1 cellular context compared by ENCODE assay signal in genomic region chr5:154754460-154755360, GRCh38.
A peak's percentile ranks its signal among the peaks of the same experiment; 100 is the strongest.
TF ChIP-seq lines count a peak whose summit lies in the region.

No MANE protein-coding gene starts in this region.

TF ChIP-seq in HepG2, 621 proteins besides CTCF, POLR2A, EP300 and RAD21 (continued from another document and continues in another):
- TF ChIP-seq ZNF770 (CRISPR knock-in tag; IDR thresholded peaks at IDR 0.05) = peak; percentile 60
- TF ChIP-seq ZNF674 (CRISPR knock-in tag; IDR thresholded peaks at IDR 0.05; ENCODE audit: low read depth) = no peak
- no peak for TF ChIP-seq ZNF30 (CRISPR knock-in tag; IDR thresholded peaks at IDR 0.05)
- TF ChIP-seq GATA4 (IDR thresholded peaks at IDR 0.05; ENCODE audit: borderline replicate concordance, low read depth) = no peak
- TF ChIP-seq ZNF597 (CRISPR knock-in tag; IDR thresholded peaks at IDR 0.05) = no peak
- no peak; the same call in 1 of the 2 replicates for TF ChIP-seq ZNF784 (CRISPR knock-in tag; IDR thresholded peaks at IDR 0.05; ENCODE audit: borderline replicate concordance)
- no peak for TF ChIP-seq ZNF296 (CRISPR knock-in tag; conservative IDR thresholded peaks at IDR 0.05)
- peak; percentile 20; the same call in 1 of the 2 replicates for TF ChIP-seq HES4 (CRISPR knock-in tag; IDR thresholded peaks at IDR 0.05; ENCODE audit: borderline replicate concordance)
- TF ChIP-seq MED8 (CRISPR knock-in tag; IDR thresholded peaks at IDR 0.05; ENCODE audit: insufficient replicate concordance) = no peak
- 0 out of 2 replicates have a peak, but pooled peaks have one; percentile 20 for TF ChIP-seq ZNF362 (CRISPR knock-in tag; IDR thresholded peaks at IDR 0.05; ENCODE audit: borderline replicate concordance)
- TF ChIP-seq ZNF101 (CRISPR knock-in tag; IDR thresholded peaks at IDR 0.05; ENCODE audit: borderline replicate concordance, low read depth) = no peak
- peak; percentile 86 for TF ChIP-seq ARID5B (CRISPR knock-in tag; IDR thresholded peaks at IDR 0.05)
- no peak for TF ChIP-seq NCOR1 (IDR thresholded peaks at IDR 0.05; ENCODE audit: borderline replicate concordance, low read length)
- no peak for TF ChIP-seq PLSCR1 (CRISPR knock-in tag; IDR thresholded peaks at IDR 0.05; ENCODE audit: borderline replicate concordance)
- TF ChIP-seq MAX (IDR thresholded peaks at IDR 0.05) = peak; percentile 99
- no peak for TF ChIP-seq MAF1 (CRISPR knock-in tag; IDR thresholded peaks at IDR 0.05; ENCODE audit: borderline replicate concordance)
- TF ChIP-seq ZNF160 (CRISPR knock-in tag; IDR thresholded peaks at IDR 0.05) = 0 out of 2 replicates have a peak, but pooled peaks have one; percentile 31
- no peak for TF ChIP-seq ZNF326 (CRISPR knock-in tag; IDR thresholded peaks at IDR 0.05; ENCODE audit: borderline replicate concordance)
- peak; percentile 56; the same call in 1 of the 2 replicates for TF ChIP-seq HINFP (CRISPR knock-in tag; IDR thresholded peaks at IDR 0.05; ENCODE audit: low read depth)
- TF ChIP-seq ZBTB7A (CRISPR knock-in tag; IDR thresholded peaks at IDR 0.05) = peak; percentile 92
- TF ChIP-seq ZFP41 (CRISPR knock-in tag; IDR thresholded peaks at IDR 0.05; ENCODE audit: borderline replicate concordance) = no peak
- TF ChIP-seq ZNF44 (CRISPR knock-in tag; IDR thresholded peaks at IDR 0.05) = no peak
- no peak for TF ChIP-seq HBP1 (CRISPR knock-in tag; IDR thresholded peaks at IDR 0.05; ENCODE audit: low read depth)
- TF ChIP-seq RARG (CRISPR knock-in tag; IDR thresholded peaks at IDR 0.05; ENCODE audit: low read depth) = no peak
- TF ChIP-seq ARNTL (CRISPR knock-in tag; IDR thresholded peaks at IDR 0.05) = peak; percentile 96
- TF ChIP-seq DMTF1 (CRISPR knock-in tag; IDR thresholded peaks at IDR 0.05) = 0 out of 2 replicates have a peak, but pooled peaks have one; percentile 22
- no peak for TF ChIP-seq ZNF496 (CRISPR knock-in tag; IDR thresholded peaks at IDR 0.05; ENCODE audit: insufficient replicate concordance)
- TF ChIP-seq ZNF354B (CRISPR knock-in tag; IDR thresholded peaks at IDR 0.05) = no peak
- no peak for TF ChIP-seq NFYB (CRISPR knock-in tag; IDR thresholded peaks at IDR 0.05)
- TF ChIP-seq ZNF441 (CRISPR knock-in tag; IDR thresholded peaks at IDR 0.05; ENCODE audit: borderline replicate concordance) = no peak
- no peak for TF ChIP-seq U2AF1 (optimal IDR thresholded peaks at IDR 0.05; ENCODE audit: low read depth, low read length)
- no peak for TF ChIP-seq HNRNPH1 (optimal IDR thresholded peaks at IDR 0.05; ENCODE audit: low read depth, low read length)
- no peak for TF ChIP-seq TMF1 (CRISPR knock-in tag; IDR thresholded peaks at IDR 0.05; ENCODE audit: low read depth)
- no peak; the same call in 1 of the 2 replicates for TF ChIP-seq ZSCAN9 (CRISPR knock-in tag; IDR thresholded peaks at IDR 0.05; ENCODE audit: borderline replicate concordance)
- no peak for TF ChIP-seq ZKSCAN1 (IDR thresholded peaks at IDR 0.05; ENCODE audit: low read length)
- no peak for TF ChIP-seq MYNN (CRISPR knock-in tag; IDR thresholded peaks at IDR 0.05; ENCODE audit: low read depth)
- TF ChIP-seq ZNF530 (CRISPR knock-in tag; IDR thresholded peaks at IDR 0.05; ENCODE audit: low read depth) = no peak
- TF ChIP-seq ESRRA (CRISPR knock-in tag; IDR thresholded peaks at IDR 0.05; ENCODE audit: low read depth) = no peak; the same call in 1 of the 2 replicates
- TF ChIP-seq ZC3H13 (CRISPR knock-in tag; IDR thresholded peaks at IDR 0.05) = peak; percentile 30; the same call in 1 of the 2 replicates
- 0 out of 2 replicates have a peak, but pooled peaks have one; percentile 31 for TF ChIP-seq ZNF230 (CRISPR knock-in tag; IDR thresholded peaks at IDR 0.05)
- peak; percentile 64 for TF ChIP-seq GATAD1 (CRISPR knock-in tag; IDR thresholded peaks at IDR 0.05)
- TF ChIP-seq EZH2 (conservative IDR thresholded peaks at IDR 0.05; ENCODE audit: low read depth, low read length) = no peak
- peak; percentile 46; the same call in 1 of the 2 replicates for TF ChIP-seq ZSCAN31 (CRISPR knock-in tag; IDR thresholded peaks at IDR 0.05; ENCODE audit: low read depth)
- peak; percentile 80 for TF ChIP-seq NR0B2 (CRISPR knock-in tag; IDR thresholded peaks at IDR 0.05)
- TF ChIP-seq ZBTB49 (CRISPR knock-in tag; IDR thresholded peaks at IDR 0.05; ENCODE audit: borderline replicate concordance) = no peak
